ENCODE assay signal across 13 cellular contexts in the genomic region with DNA sequence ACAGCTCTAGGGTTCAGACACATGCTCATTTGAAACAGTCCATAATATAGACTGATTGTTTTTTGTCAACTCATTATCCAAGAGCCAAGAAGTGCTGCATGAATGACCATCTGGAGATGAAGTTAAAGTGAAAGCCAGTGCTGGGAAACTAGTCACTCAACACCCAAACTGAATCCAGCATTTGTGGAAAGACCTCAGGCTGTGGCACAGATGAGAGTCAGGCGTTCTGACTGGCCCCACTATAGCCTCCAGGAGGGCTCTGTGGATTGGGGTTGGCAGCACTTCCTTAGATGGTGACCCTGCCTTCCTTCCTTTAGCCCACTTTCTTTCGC. TPM values are rescaled to one million over a fixed set of nuclear protein-coding genes. Genes with fewer than 3 reads are reported as not detected.
DNase-seq lines count a peak whose midpoint lies in the region; ATAC-seq and TF ChIP-seq lines count a peak whose summit lies in the region.
"Had no signal": no experiment of that assay in that cellular context is flagged by ENCODE, and none has a peak within 500 bp of the region (broad histone marks: within the 10 kb centered on the region; RNA-seq: fewer than 3 reads in every experiment).

No MANE protein-coding gene starts in this region.

- peaks cover 67% of the 10 kb centered on the region for H3K79me2 ChIP-seq in neural progenitor cell (ENCODE audit: low read depth)

- TF ChIP-seq CTCF in CD8-positive, alpha-beta T cell (IDR thresholded peaks at IDR 0.05): no peak
- no peak for TF ChIP-seq CTCF in fibroblast of pulmonary artery (IDR thresholded peaks at IDR 0.05; ENCODE audit: low read length, missing control alignments)
- TF ChIP-seq CTCF in neural progenitor cell (IDR thresholded peaks at IDR 0.05): no peak

- H3K9me3 Mint-ChIP-seq in CD8-positive, alpha-beta T cell: no peaks in the 10 kb centered on the region
- H3K9me3 Mint-ChIP-seq in T-cell: no peaks in the 10 kb centered on the region
- no peaks in the 10 kb centered on the region for H3K9me3 Mint-ChIP-seq in neural progenitor cell

- no peak overlapping the region for H3K9ac ChIP-seq in neural progenitor cell

- H3K27ac ChIP-seq in CD8-positive, alpha-beta T cell (ENCODE audit: low read depth, low read length): no peak overlapping the region
- no peak overlapping the region for H3K27ac ChIP-seq in neural progenitor cell
- H3K27ac ChIP-seq: right lobe of liver had no signal

- no peak overlapping the region for H2AFZ ChIP-seq in neural progenitor cell (replicated peaks)

- H3K4me3 Mint-ChIP-seq in CD8-positive, alpha-beta T cell: peak overlapping the region; percentile 89
- H3K4me3 Mint-ChIP-seq in T-cell (peak overlapping the region; percentile 79 to 84 (median 80)), neural progenitor cell (peak overlapping the region; percentile 100)

- no peak overlapping the region for H3K4me3 ChIP-seq in CD8-positive, alpha-beta T cell (ENCODE audit: low read depth, low read length)
- H3K4me3 ChIP-seq in fibroblast of pulmonary artery (replicated peaks; ENCODE audit: low read depth, low read length): peak overlapping the region; percentile 79
- peak overlapping the region; percentile 98 for H3K4me3 ChIP-seq in neural progenitor cell

- CTCF ChIA-PET in CD8-positive, alpha-beta T cell (lab: Charles Lee): no interaction called here
- CTCF ChIA-PET in T-cell (lab: Charles Lee): no interaction called here

- POLR2A ChIA-PET in CD8-positive, alpha-beta T cell (lab: Charles Lee): no interaction called here
- POLR2A ChIA-PET in T-cell (lab: Charles Lee): no interaction called here

- H3K27ac Mint-ChIP-seq in CD8-positive, alpha-beta T cell: no peak overlapping the region
- H3K27ac Mint-ChIP-seq in T-cell: peak overlapping the region in 1 of 2 donors; percentile 23
- no peak overlapping the region for H3K27ac Mint-ChIP-seq in neural progenitor cell

- H3K27me3 ChIP-seq in CD8-positive, alpha-beta T cell (ENCODE audit: insufficient read depth, low read length): peaks cover 15% of the 10 kb centered on the region
- no peaks in the 10 kb centered on the region for H3K27me3 ChIP-seq in neural progenitor cell

- intact Hi-C loops in CD8-positive, alpha-beta T cell (cut with DNase I, micrococcal nuclease): no loop called here

- H3K36me3 ChIP-seq in CD8-positive, alpha-beta T cell (ENCODE audit: insufficient read depth, low read length): no peaks in the 10 kb centered on the region
- H3K36me3 ChIP-seq in neural progenitor cell: peaks cover 1% of the 10 kb centered on the region
- H3K36me3 ChIP-seq: right lobe of liver had no signal

- no peaks in the 10 kb centered on the region for H3K9me3 ChIP-seq in CD8-positive, alpha-beta T cell (ENCODE audit: low read length)
- no peaks in the 10 kb centered on the region for H3K9me3 ChIP-seq in neural progenitor cell (ENCODE audit: low read depth)
- H3K9me3 ChIP-seq: right lobe of liver had no signal

- DNase-seq in CD8-positive, alpha-beta T cell: no peak
- DNase-seq in T-cell: no peak
- no peak for DNase-seq in fibroblast of pulmonary artery (ENCODE audit: low read depth)
- DNase-seq in neural progenitor cell (ENCODE audit: low spot score): peak; percentile 15
- no peak for DNase-seq in SKM-1 treated with dmso at 0.1 percent for 144 hours (lab: John Stamatoyannopoulos, UW; ENCODE audit: unreplicated experiment)
- no peak for DNase-seq in NCI-H446 treated with DMSO at 0.1 percent for 48 hours (lab: John Stamatoyannopoulos, UW)
- DNase-seq: activated CD4-positive, CD25-positive, alpha-beta regulatory T cell treated with anti-CD3 and anti-CD28 coated beads, Interleukin-2, amount 50 U/mL, for 72 hours; Kasumi-1; left ventricle myocardium superior; right lobe of liver; Right ventricle myocardium superior had no signal

- peaks cover 24% of the 10 kb centered on the region for H3K4me1 Mint-ChIP-seq in CD8-positive, alpha-beta T cell (ENCODE audit: low read depth)
- H3K4me1 Mint-ChIP-seq in T-cell: peaks cover 27 to 30% (median 30%) of the 10 kb centered on the region in 3 donors
- H3K4me1 Mint-ChIP-seq in neural progenitor cell: peaks cover 28% of the 10 kb centered on the region

- H3K4me2 ChIP-seq in neural progenitor cell: peak overlapping the region; percentile 91

- peaks cover 40% of the 10 kb centered on the region for H3F3A ChIP-seq in neural progenitor cell (ENCODE audit: low read depth)

- peaks cover 41% of the 10 kb centered on the region for H4K20me1 ChIP-seq in neural progenitor cell (ENCODE audit: low read depth)

- H3K36me3 Mint-ChIP-seq in CD8-positive, alpha-beta T cell: peaks cover 2% of the 10 kb centered on the region
- H3K36me3 Mint-ChIP-seq in T-cell (no peaks in the 10 kb centered on the region), neural progenitor cell (peaks cover 11% of the 10 kb centered on the region)

- H3K4me1 ChIP-seq in CD8-positive, alpha-beta T cell (ENCODE audit: insufficient read depth, low read length): peaks cover 15% of the 10 kb centered on the region
- H3K4me1 ChIP-seq in neural progenitor cell: peaks cover 20% of the 10 kb centered on the region

- no peak for ATAC-seq in CD8-positive, alpha-beta T cell
- ATAC-seq in T-cell (replicated peaks in 1 of 4) (no peak), HG03378 (IDR thresholded peaks at IDR 0.05; ENCODE audit: unreplicated experiment) (no peak), HG02885 (IDR thresholded peaks at IDR 0.05; ENCODE audit: poor library complexity, unreplicated experiment) (no peak)
- ATAC-seq: left ventricle myocardium superior had no signal

- peaks cover 45% of the 10 kb centered on the region for H3K27me3 Mint-ChIP-seq in CD8-positive, alpha-beta T cell (ENCODE audit: low read depth)
- H3K27me3 Mint-ChIP-seq in T-cell: peaks cover 48 to 56% of the 10 kb centered on the region in 2 donors
- peaks cover 7% of the 10 kb centered on the region for H3K27me3 Mint-ChIP-seq in neural progenitor cell (ENCODE audit: insufficient read depth, low read depth)

RNA-seq across cellular contexts. Expression of gene FEZ1, which starts 2.1 kb away (rescaled TPM):
- 1 to 10 TPM; 3.7 to 4.0 TPM for total RNA-seq in CD8-positive, alpha-beta T cell
- 1 to 10 TPM in 2 of 5 donors, under 1 TPM in 3; 0.62 to 3.5 (median 0.92) TPM for total RNA-seq in T-cell
- 187 and 197 TPM in 2 replicates for total RNA-seq in neural progenitor cell (ENCODE audit: low replicate concordance)

Comparison
In these comparisons a context has a peak if more than half of its experiments do, and no peak if none do; other contexts are left out.
1. RNA of gene FEZ1, which starts 2.1 kb away (total RNA-seq): 187 to 197 TPM in neural progenitor cell; 3.7 to 4.0 TPM in CD8-positive, alpha-beta T cell and 0.62 to 3.5 TPM in T-cell; every median in the first group is over 10 times any median in the second.
2. Peak in every context shown above with its lines, with median percentiles within 50 percentile points of each other: H3K4me3 Mint-ChIP-seq.